27 cellular contexts compared by ENCODE assay signal in the genomic region with DNA sequence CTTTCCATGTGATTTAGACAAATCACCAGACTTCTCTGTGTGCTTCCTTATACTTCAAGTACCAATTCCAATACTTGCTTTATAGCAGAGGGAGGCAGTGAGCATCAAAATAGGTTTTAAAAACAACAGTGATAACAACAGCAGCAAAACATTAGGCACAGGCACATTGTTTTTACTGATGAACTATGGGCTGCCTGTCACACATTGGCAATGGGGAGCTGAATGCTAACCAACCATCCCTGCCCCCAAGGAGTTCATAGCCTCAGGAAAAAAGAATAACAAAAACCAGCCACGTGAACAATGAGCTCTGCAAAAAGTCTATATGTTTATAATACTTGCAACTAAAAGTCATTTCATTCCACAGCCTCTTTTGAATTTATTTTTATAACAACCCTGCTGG.
DNase-seq lines count a peak whose midpoint lies in the region; ATAC-seq, FAIRE-seq and TF ChIP-seq lines count a peak whose summit lies in the region.
"Had no signal": no experiment of that assay in that cellular context is flagged by ENCODE, and none has a peak within 500 bp of the region (broad histone marks: within the 10 kb centered on the region; RNA-seq: fewer than 3 reads in every experiment).

No MANE protein-coding gene starts in this region.

- H3K79me1 ChIP-seq in H1 (ENCODE audit: low read depth, low read length) (no peaks in the 10 kb centered on the region), neuronal stem cell (ENCODE audit: low read depth, low read length) (no peaks in the 10 kb centered on the region)

- no peaks in the 10 kb centered on the region for H3K9me3 ChIP-seq in CD4-positive, alpha-beta T cell (ENCODE audit: control insufficient read depth, low read length)
- no peaks in the 10 kb centered on the region for H3K9me3 ChIP-seq in Panc1 (ENCODE audit: control insufficient read depth, insufficient read depth, low read depth, low read length)
- no peaks in the 10 kb centered on the region for H3K9me3 ChIP-seq in H1 (ENCODE audit: insufficient read depth in 2 of 2, low read depth in 1 of 2, low read length in 1 of 2)
- no peaks in the 10 kb centered on the region for H3K9me3 ChIP-seq in neuronal stem cell (replicated peaks in 1 of 2; ENCODE audit: control insufficient read depth in 2 of 2, insufficient read depth in 1 of 2, low read depth in 1 of 2, low read length in 2 of 2)
- H3K9me3 ChIP-seq in CD8-positive, alpha-beta T cell (ENCODE audit: low read length) = no peaks in the 10 kb centered on the region
- H3K9me3 ChIP-seq: A549, right atrium auricular region, upper lobe of left lung had no signal

- no peak for DNase-seq in CD4-positive, alpha-beta T cell
- DNase-seq in Panc1 (ENCODE audit: low read depth, low spot score) (no peak), H1 (ENCODE audit: low read depth in 1 of 2, low spot score in 2 of 2) (no peak), neuronal stem cell (ENCODE audit: low spot score) (no peak), D721Med (ENCODE audit: insufficient read length, low spot score) (no peak), mucosa of gallbladder (ENCODE audit: low spot score) (no peak)
- no peak for DNase-seq in CD8-positive, alpha-beta T cell
- DNase-seq: activated CD4-positive, alpha-beta memory T cell treated with anti-CD3 and anti-CD28 coated beads for 36 hours; activated naive CD8-positive, alpha-beta T cell treated with anti-CD3 and anti-CD28 coated beads, Interleukin-2, amount 10 ng/mL, durations not matched to agents 7 days and 5 days; activated T-cell treated with anti-CD3 and anti-CD28 coated beads, Interleukin-2, amount 50 U/mL, for 1 hour; DND-41; effector CD4-positive, alpha-beta T cell; mammary epithelial cell; naive thymus-derived CD8-positive, alpha-beta T cell; NCI-H1092 treated with DMSO at 0.1 percent for 48 hours; NCI-H2081; NCI-H510A treated with DMSO at 0.1 percent for 48 hours; stimulated activated naive CD4-positive, alpha-beta T cell treated with Interleukin-2 at 50 U/mL for 16 hours; upper lobe of left lung; WERI-Rb-1 had no signal

- H2AFZ ChIP-seq in H1 (ENCODE audit: low read length) (peak overlapping the region; percentile 45; the same call in 1 of the 2 replicates), neuronal stem cell (ENCODE audit: low read length) (peak overlapping the region; percentile 63)
- H2AFZ ChIP-seq: hepatocyte had no signal

- TF ChIP-seq POLR2A in H1 (IDR thresholded peaks at IDR 0.05; ENCODE audit: control extremely low read depth in 1 of 2, low read depth in 2 of 2, low read length in 2 of 2) = no peak

- H2BK15ac ChIP-seq in H1 (ENCODE audit: low read length) (no peak overlapping the region), neuronal stem cell (ENCODE audit: low read length) (no peak overlapping the region)

- peak overlapping the region; percentile 9 for H3K4me3 Mint-ChIP-seq in CD4-positive, alpha-beta T cell
- no peak overlapping the region for H3K4me3 Mint-ChIP-seq in CD8-positive, alpha-beta T cell
- H3K4me3 Mint-ChIP-seq: activated CD4-positive, alpha-beta memory T cell treated with anti-CD3 and anti-CD28 coated beads for 36 hours; activated naive CD8-positive, alpha-beta T cell treated with anti-CD3 and anti-CD28 coated beads, Interleukin-2, amount 10 ng/mL, durations not matched to agents 7 days and 5 days; CD14-positive monocyte; naive thymus-derived CD8-positive, alpha-beta T cell; T-helper 1 cell treated with Interleukin-12 subunit alpha and Interleukin-12 subunit beta and Interleukin-4 antibody, amounts not matched to agents 30 μg/mL and 1 μg/mL, for 36 hours had no signal

- H3K4me1 ChIP-seq in Panc1 (ENCODE audit: control insufficient read depth, insufficient read depth, low read length) = no peaks in the 10 kb centered on the region; the same call in 1 of the 2 replicates
- peaks cover 0 to 11% (median 3%) of the 10 kb centered on the region in 4 experiments; a peak in 4 of 7 replicates for H3K4me1 ChIP-seq in H1 (replicated peaks in 1 of 4; ENCODE audit: control insufficient read depth in 3 of 4, insufficient read depth in 4 of 4, low read length in 3 of 4)
- H3K4me1 ChIP-seq in neuronal stem cell (ENCODE audit: control insufficient read depth in 2 of 2, insufficient read depth in 1 of 2, low read depth in 1 of 2, low read length in 2 of 2) = peaks cover 13 to 26% of the 10 kb centered on the region in 2 donors
- H3K4me1 ChIP-seq in CD8-positive, alpha-beta T cell (ENCODE audit: insufficient read depth, low read length) = no peaks in the 10 kb centered on the region
- H3K4me1 ChIP-seq: A549, right atrium auricular region had no signal

- H2BK120ac ChIP-seq in H1 (replicated peaks; ENCODE audit: low read depth, low read length) (no peak overlapping the region), neuronal stem cell (ENCODE audit: low read depth, low read length) (no peak overlapping the region)

- H3K9me3 Mint-ChIP-seq in CD4-positive, alpha-beta T cell = no peaks in the 10 kb centered on the region
- no peaks in the 10 kb centered on the region for H3K9me3 Mint-ChIP-seq in CD8-positive, alpha-beta T cell
- H3K9me3 Mint-ChIP-seq: activated CD4-positive, alpha-beta memory T cell treated with anti-CD3 and anti-CD28 coated beads for 36 hours; naive thymus-derived CD8-positive, alpha-beta T cell; T-helper 1 cell treated with Interleukin-12 subunit alpha and Interleukin-12 subunit beta and Interleukin-4 antibody, amounts not matched to agents 30 μg/mL and 1 μg/mL, for 36 hours had no signal

- POLR2A ChIA-PET in CD4-positive, alpha-beta T cell (lab: Charles Lee) = no interaction called here
- POLR2A ChIA-PET in Panc1 (lab: Charles Lee) = no interaction called here
- POLR2A ChIA-PET in H1 (lab: Charles Lee; ENCODE audit: partially characterized antibody) = no interaction called here
- POLR2A ChIA-PET in CD8-positive, alpha-beta T cell (lab: Charles Lee) = interaction anchor here (1.1 kb wide), 1 partner anchor 287 kb away, joined by 4 read pairs; no protein-coding TSS in a partner anchor

- H4K20me1 ChIP-seq in H1 (replicated peaks in 1 of 2; ENCODE audit: control insufficient read depth in 1 of 2, insufficient read depth in 2 of 2, low read length in 2 of 2) = no peaks in the 10 kb centered on the region

- H3K14ac ChIP-seq in H1 (ENCODE audit: insufficient read length) = no peak overlapping the region
- H3K14ac ChIP-seq in neuronal stem cell (ENCODE audit: low read length) = no peak overlapping the region

- H2BK5ac ChIP-seq in H1 (ENCODE audit: low read depth, low read length) = peak overlapping the region; percentile 76; the same call in 1 of the 2 replicates
- no peak overlapping the region for H2BK5ac ChIP-seq in neuronal stem cell (ENCODE audit: low read length)

- no peak overlapping the region for H3K23ac ChIP-seq in H1 (ENCODE audit: insufficient read length)
- H3K23ac ChIP-seq in neuronal stem cell (ENCODE audit: low read depth, low read length, poor library complexity) = no peak overlapping the region

- H3K36me3 ChIP-seq in Panc1 (ENCODE audit: control insufficient read depth, insufficient read depth, low read length) (no peaks in the 10 kb centered on the region), H1 (ENCODE audit: control insufficient read depth in 2 of 4, insufficient read depth in 4 of 4, low read length in 3 of 4) (no peaks in the 10 kb centered on the region), neuronal stem cell (replicated peaks in 1 of 2; ENCODE audit: control insufficient read depth in 2 of 2, insufficient read depth in 2 of 2, low read length in 2 of 2) (no peaks in the 10 kb centered on the region)
- H3K36me3 ChIP-seq in CD8-positive, alpha-beta T cell (ENCODE audit: insufficient read depth, low read length) = no peaks in the 10 kb centered on the region
- H3K36me3 ChIP-seq: right atrium auricular region, upper lobe of left lung, WERI-Rb-1 had no signal

- H3K4ac ChIP-seq in H1 (replicated peaks; ENCODE audit: insufficient read length, low read depth, low read length) (no peak overlapping the region), neuronal stem cell (ENCODE audit: low read length) (no peak overlapping the region)

- FAIRE-seq in H1 (lab: Jason Lieb, UNC) (no peak), D721Med (lab: Jason Lieb, UNC) (no peak)
- FAIRE-seq: A549 had no signal

- H3K27me3 Mint-ChIP-seq in CD4-positive, alpha-beta T cell = no peaks in the 10 kb centered on the region
- no peaks in the 10 kb centered on the region for H3K27me3 Mint-ChIP-seq in CD8-positive, alpha-beta T cell (ENCODE audit: low read depth)
- H3K27me3 Mint-ChIP-seq: activated CD4-positive, alpha-beta memory T cell treated with anti-CD3 and anti-CD28 coated beads for 36 hours; activated naive CD8-positive, alpha-beta T cell treated with anti-CD3 and anti-CD28 coated beads, Interleukin-2, amount 10 ng/mL, durations not matched to agents 7 days and 5 days; naive thymus-derived CD8-positive, alpha-beta T cell had no signal

- intact Hi-C loops in CD4-positive, alpha-beta T cell (cut with DNase I, micrococcal nuclease) = no loop called here
- intact Hi-C loops in Panc1 (cut with micrococcal nuclease; ENCODE audit: unreplicated experiment) = no loop called here
- intact Hi-C loops in CD8-positive, alpha-beta T cell (cut with DNase I, micrococcal nuclease) = no loop called here

- in situ Hi-C loops in Panc1 (cut with HindIII; ENCODE audit: low pct_unique_long_range_greater_than_20kb, low sequenced_read_pairs) = no loop called here

- H3K4me1 Mint-ChIP-seq in CD4-positive, alpha-beta T cell (ENCODE audit: low read depth) = peaks cover 46% of the 10 kb centered on the region
- H3K4me1 Mint-ChIP-seq in CD8-positive, alpha-beta T cell (ENCODE audit: low read depth) = peaks cover 13% of the 10 kb centered on the region

- H3K27me3 ChIP-seq in CD4-positive, alpha-beta T cell (ENCODE audit: control insufficient read depth, insufficient read depth, low read length) = no peaks in the 10 kb centered on the region
- H3K27me3 ChIP-seq in Panc1 (ENCODE audit: control insufficient read depth, insufficient read depth, low read length) (no peaks in the 10 kb centered on the region), H1 (replicated peaks in 1 of 4; ENCODE audit: control insufficient read depth in 3 of 4, extremely low read depth in 1 of 4, insufficient read depth in 3 of 4, low read length in 3 of 4) (no peaks in the 10 kb centered on the region), neuronal stem cell (ENCODE audit: control insufficient read depth in 3 of 3, insufficient read depth in 3 of 3, low read depth in 1 of 3, low read length in 3 of 3) (no peaks in the 10 kb centered on the region)
- H3K27me3 ChIP-seq in CD8-positive, alpha-beta T cell (ENCODE audit: insufficient read depth, low read length) = no peaks in the 10 kb centered on the region
- H3K27me3 ChIP-seq: hepatocyte, right atrium auricular region, upper lobe of left lung had no signal

- WGBS in H1 (ENCODE audit: extremely low coverage in 1 of 2, insufficient coverage in 1 of 2, insufficient read length in 1 of 2, insufficient replicate concordance in 2 of 2, low coverage in 1 of 2, low lambda C conversion rate in 2 of 2, missing lambda C conversion rate in 1 of 2), 2 experiments = 4% methylated on average over 1 of the region's 1 CpG; no CpG with 5 or more reads in 1 of the 2 experiments
- WGBS in neuronal stem cell (ENCODE audit: extremely low coverage in 2 of 2, insufficient read length in 2 of 2, insufficient replicate concordance in 1 of 2), 2 donors = no CpG with 5 or more reads among the region's 1 CpG

- no TSS peak for BruUV-seq in Panc1 (replicated peaks; lab: Mats Ljungman, UMichigan)

- no peaks in the 10 kb centered on the region for H3K23me2 ChIP-seq in H1 (ENCODE audit: low read depth, low read length)

- no peak for TF ChIP-seq RAD21 in H1 (IDR thresholded peaks at IDR 0.05 in 1 of 2, conservative IDR thresholded peaks at IDR 0.05 in 1 of 2; ENCODE audit: low read depth in 2 of 2, low read length in 2 of 2)

- no peak overlapping the region for H3K4me3 ChIP-seq in Panc1 (ENCODE audit: low read depth in 2 of 2, low read length in 2 of 2)
- H3K4me3 ChIP-seq in H1 (ENCODE audit: extremely low read depth in 1 of 4, insufficient read depth in 2 of 4, low read depth in 3 of 4, low read length in 4 of 4) = no peak overlapping the region
- no peak overlapping the region for H3K4me3 ChIP-seq in neuronal stem cell (ENCODE audit: low read length in 2 of 2)
- no peak overlapping the region for H3K4me3 ChIP-seq in CD8-positive, alpha-beta T cell (ENCODE audit: low read depth, low read length)
- H3K4me3 ChIP-seq: A549, hepatocyte, right atrium auricular region, upper lobe of left lung had no signal

- H3K9ac ChIP-seq in H1 (replicated peaks in 1 of 4; ENCODE audit: extremely low read depth in 1 of 4, low read depth in 3 of 4, low read length in 3 of 4) (no peak overlapping the region), neuronal stem cell (ENCODE audit: low read depth, low read length, poor library complexity) (no peak overlapping the region)

- H3K4me2 ChIP-seq in H1 (ENCODE audit: insufficient read depth in 1 of 2, low read depth in 2 of 2, low read length in 2 of 2) = no peak overlapping the region
- H3K4me2 ChIP-seq in neuronal stem cell (ENCODE audit: insufficient read depth, low read length, poor library complexity, severe bottlenecking) = no peak overlapping the region
- H3K4me2 ChIP-seq: A549, hepatocyte had no signal

- no peak overlapping the region for H3K56ac ChIP-seq in H1 (replicated peaks; ENCODE audit: insufficient read length, low read depth, low read length)

- no peak overlapping the region for H2BK20ac ChIP-seq in H1 (ENCODE audit: low read length)

- CTCF ChIA-PET in CD4-positive, alpha-beta T cell (lab: Charles Lee) = no interaction called here
- CTCF ChIA-PET in Panc1 (lab: Charles Lee) (no interaction called here), H1 (lab: Charles Lee; ENCODE audit: partially characterized antibody) (interaction anchor here (0.8 to 1.1 kb wide), 3 partner anchors 262 to 574 kb away, joined by 3 read pairs; no protein-coding TSS in a partner anchor)
- CTCF ChIA-PET in CD8-positive, alpha-beta T cell (lab: Charles Lee) = no interaction called here

- no peak overlapping the region for H4K91ac ChIP-seq in H1 (replicated peaks; ENCODE audit: insufficient read length, low read length)
- H4K91ac ChIP-seq in neuronal stem cell (ENCODE audit: low read depth, low read length, poor library complexity) = no peak overlapping the region

- no peak for TF ChIP-seq EP300 in H1 (IDR thresholded peaks at IDR 0.05; ENCODE audit: borderline replicate concordance in 1 of 2, low read depth in 2 of 2, low read length in 2 of 2)

- H3K36me3 Mint-ChIP-seq in CD4-positive, alpha-beta T cell (ENCODE audit: low read depth) = no peaks in the 10 kb centered on the region
- no peaks in the 10 kb centered on the region for H3K36me3 Mint-ChIP-seq in CD8-positive, alpha-beta T cell
- H3K36me3 Mint-ChIP-seq: activated CD4-positive, alpha-beta memory T cell treated with anti-CD3 and anti-CD28 coated beads for 36 hours; activated naive CD8-positive, alpha-beta T cell treated with anti-CD3 and anti-CD28 coated beads, Interleukin-2, amount 10 ng/mL, durations not matched to agents 7 days and 5 days; CD14-positive monocyte; naive thymus-derived CD8-positive, alpha-beta T cell had no signal

- H3K18ac ChIP-seq in H1 (ENCODE audit: extremely low read depth, low read length) = no peak overlapping the region
- no peak overlapping the region for H3K18ac ChIP-seq in neuronal stem cell (ENCODE audit: low read length)

- no peak for TF ChIP-seq CTCF in CD4-positive, alpha-beta T cell (IDR thresholded peaks at IDR 0.05)
- no peak for TF ChIP-seq CTCF in Panc1 (IDR thresholded peaks at IDR 0.05)
- no peak for TF ChIP-seq CTCF in H1 (IDR thresholded peaks at IDR 0.05; ENCODE audit: control extremely low read depth in 1 of 3, insufficient read depth in 1 of 3, low read depth in 1 of 3, low read length in 3 of 3)
- TF ChIP-seq CTCF in CD8-positive, alpha-beta T cell (IDR thresholded peaks at IDR 0.05) = no peak
- no peak for TF ChIP-seq CTCF in D721Med (IDR thresholded peaks at IDR 0.05; ENCODE audit: insufficient read depth, missing control alignments)

- no peak overlapping the region for H3K27ac ChIP-seq in CD4-positive, alpha-beta T cell (ENCODE audit: low read depth, low read length)
- peak overlapping the region; percentile 41; the same call in 1 of the 2 replicates for H3K27ac ChIP-seq in Panc1 (ENCODE audit: low read length)
- H3K27ac ChIP-seq in H1 (ENCODE audit: low read depth, low read length) = no peak overlapping the region
- H3K27ac ChIP-seq in neuronal stem cell (replicated peaks; ENCODE audit: low read length) = no peak overlapping the region
- H3K27ac ChIP-seq in CD8-positive, alpha-beta T cell (ENCODE audit: low read depth, low read length) = no peak overlapping the region
- H3K27ac ChIP-seq: A549, hepatocyte, right atrium auricular region, upper lobe of left lung, WERI-Rb-1 had no signal

- H3K79me2 ChIP-seq in H1 (ENCODE audit: control insufficient read depth in 1 of 2, insufficient read depth in 2 of 2, low read length in 2 of 2) = no peaks in the 10 kb centered on the region
- H3K79me2 ChIP-seq: hepatocyte had no signal

- no peak overlapping the region for H2AK5ac ChIP-seq in H1 (ENCODE audit: low read depth, low read length)
- H2AK5ac ChIP-seq in neuronal stem cell (ENCODE audit: low read depth, low read length) = no peak overlapping the region

- peak overlapping the region; percentile 76 for H2BK12ac ChIP-seq in H1 (ENCODE audit: low read depth, low read length)
- no peak overlapping the region for H2BK12ac ChIP-seq in neuronal stem cell (ENCODE audit: low read length)

- no peak overlapping the region for H4K8ac ChIP-seq in H1 (ENCODE audit: extremely low read depth, insufficient read depth, low read length)
- H4K8ac ChIP-seq in neuronal stem cell (ENCODE audit: low read depth, low read length) = no peak overlapping the region

- H3K27ac Mint-ChIP-seq in CD4-positive, alpha-beta T cell = peak overlapping the region; percentile 81
- H3K27ac Mint-ChIP-seq in CD8-positive, alpha-beta T cell = no peak overlapping the region
- H3K27ac Mint-ChIP-seq: activated CD4-positive, alpha-beta memory T cell treated with anti-CD3 and anti-CD28 coated beads for 36 hours; activated naive CD8-positive, alpha-beta T cell treated with anti-CD3 and anti-CD28 coated beads, Interleukin-2, amount 10 ng/mL, durations not matched to agents 7 days and 5 days; CD14-positive monocyte; T-helper 1 cell treated with Interleukin-12 subunit alpha and Interleukin-12 subunit beta and Interleukin-4 antibody, amounts not matched to agents 30 μg/mL and 1 μg/mL, for 36 hours had no signal

- ATAC-seq in CD4-positive, alpha-beta T cell (ENCODE audit: poor library complexity) = no peak
- ATAC-seq in Panc1 (no peak; the same call in 1 of the 2 replicates), HG03432 (IDR thresholded peaks at IDR 0.05; ENCODE audit: unreplicated experiment) (no peak)
- ATAC-seq in CD8-positive, alpha-beta T cell = no peak
- ATAC-seq: A549; naive thymus-derived CD8-positive, alpha-beta T cell; Right ventricle myocardium inferior had no signal

- H4K5ac ChIP-seq in H1 (ENCODE audit: insufficient read length, low read depth, low read length) = no peak overlapping the region
